In genomic region chr11:64996327-64996709, GRCh38 we compare ENCODE assay signal across 1 cellular context.
A peak's percentile ranks its signal among the peaks of the same experiment; 100 is the strongest.
TF ChIP-seq lines count a peak whose summit lies in the region.

No MANE protein-coding gene starts in this region.

TF ChIP-seq in K562, 482 proteins besides CTCF, POLR2A, EP300 and RAD21 (continues in another document):
- TF ChIP-seq TSC22D4 (tag; IDR thresholded peaks at IDR 0.05), result no peak
- no peak for TF ChIP-seq SMAD1 (IDR thresholded peaks at IDR 0.05; ENCODE audit: low read depth, low read length, partially characterized antibody)
- TF ChIP-seq GATAD2A (IDR thresholded peaks at IDR 0.05), result 0 out of 2 replicates have a peak, but pooled peaks have one; percentile 22
- TF ChIP-seq CLOCK (CRISPR knock-in tag; IDR thresholded peaks at IDR 0.05; ENCODE audit: borderline replicate concordance), result no peak
- no peak for TF ChIP-seq ZNF277 (CRISPR knock-in tag; IDR thresholded peaks at IDR 0.05; ENCODE audit: borderline replicate concordance)
- peak; percentile 17; the same call in 1 of the 2 replicates for TF ChIP-seq SMARCE1 (IDR thresholded peaks at IDR 0.05)
- TF ChIP-seq ZZZ3 (IDR thresholded peaks at IDR 0.05), result no peak
- TF ChIP-seq TCF3 (CRISPR knock-in tag; IDR thresholded peaks at IDR 0.05), result peak; percentile 44
- TF ChIP-seq ARID3A (IDR thresholded peaks at IDR 0.05; ENCODE audit: borderline replicate concordance, low read depth, low read length), result no peak
- TF ChIP-seq RFX1 (IDR thresholded peaks at IDR 0.05), result no peak
- 0 out of 2 replicates have a peak, but pooled peaks have one; percentile 12 for TF ChIP-seq HDGF (IDR thresholded peaks at IDR 0.05)
- no peak for TF ChIP-seq FOXK2 (conservative IDR thresholded peaks at IDR 0.05 in 1 of 2, IDR thresholded peaks at IDR 0.05 in 1 of 2; ENCODE audit: low read depth in 2 of 2)
- no peak for TF ChIP-seq KLF1 (tag; IDR thresholded peaks at IDR 0.05)
- TF ChIP-seq ZNF639 (CRISPR knock-in tag; conservative IDR thresholded peaks at IDR 0.05 in 1 of 2, IDR thresholded peaks at IDR 0.05 in 1 of 2), result no peak
- TF ChIP-seq ERF (CRISPR knock-in tag; IDR thresholded peaks at IDR 0.05), result no peak
- TF ChIP-seq ZNF143 (CRISPR knock-in tag; IDR thresholded peaks at IDR 0.05), result no peak
- no peak for TF ChIP-seq ZNF280B (CRISPR knock-in tag; IDR thresholded peaks at IDR 0.05)
- TF ChIP-seq ZMIZ1 (IDR thresholded peaks at IDR 0.05; ENCODE audit: low read depth in 2 of 2, low read length in 2 of 2), result no peak
- no peak for TF ChIP-seq ELK3 (CRISPR knock-in tag; IDR thresholded peaks at IDR 0.05)
- no peak for TF ChIP-seq ZNF592 (IDR thresholded peaks at IDR 0.05)
- peak; percentile 51 for TF ChIP-seq CBFA2T3 (IDR thresholded peaks at IDR 0.05)
- TF ChIP-seq TAL1 (IDR thresholded peaks at IDR 0.05), result peak; percentile 10; the same call in 1 of the 2 replicates
- TF ChIP-seq TRIM24 (IDR thresholded peaks at IDR 0.05), result no peak; a peak in 1 of 4 replicates
- TF ChIP-seq E4F1 (CRISPR knock-in tag; IDR thresholded peaks at IDR 0.05; ENCODE audit: borderline replicate concordance), result no peak
- TF ChIP-seq DPF2 (IDR thresholded peaks at IDR 0.05), result 0 out of 2 replicates have a peak, but pooled peaks have one; percentile 6
- no peak for TF ChIP-seq JUN (IDR thresholded peaks at IDR 0.05; ENCODE audit: borderline replicate concordance, low read depth, low read length)
- TF ChIP-seq JUN (CRISPR knock-in tag; IDR thresholded peaks at IDR 0.05; ENCODE audit: borderline replicate concordance), result no peak
- TF ChIP-seq ARID1B (IDR thresholded peaks at IDR 0.05), result peak; percentile 50; the same call in 1 of the 2 replicates
- no peak for TF ChIP-seq DACH1 (IDR thresholded peaks at IDR 0.05; ENCODE audit: partially characterized antibody)
- no peak for TF ChIP-seq ZNF589 (CRISPR knock-in tag; IDR thresholded peaks at IDR 0.05; ENCODE audit: low read depth)
- no peak for TF ChIP-seq SAFB (IDR thresholded peaks at IDR 0.05; ENCODE audit: borderline replicate concordance, low read depth, low read length)
- TF ChIP-seq MCM5 (IDR thresholded peaks at IDR 0.05; ENCODE audit: low read depth), result no peak
- no peak for TF ChIP-seq TCF15 (CRISPR knock-in tag; IDR thresholded peaks at IDR 0.05)
- no peak for TF ChIP-seq PHB2 (IDR thresholded peaks at IDR 0.05; ENCODE audit: low read depth)
- TF ChIP-seq KDM1A (IDR thresholded peaks at IDR 0.05), result peak in 1 of 2 experiments; percentile 12; a peak in 1 of 4 replicates
- TF ChIP-seq NRF1 (conservative IDR thresholded peaks at IDR 0.05 in 1 of 2, IDR thresholded peaks at IDR 0.05 in 1 of 2), result no peak
- no peak for TF ChIP-seq CHCHD3 (CRISPR knock-in tag; IDR thresholded peaks at IDR 0.05)
- TF ChIP-seq ZNF175 (CRISPR knock-in tag; IDR thresholded peaks at IDR 0.05; ENCODE audit: low read depth), result no peak
